In the genomic region with DNA sequence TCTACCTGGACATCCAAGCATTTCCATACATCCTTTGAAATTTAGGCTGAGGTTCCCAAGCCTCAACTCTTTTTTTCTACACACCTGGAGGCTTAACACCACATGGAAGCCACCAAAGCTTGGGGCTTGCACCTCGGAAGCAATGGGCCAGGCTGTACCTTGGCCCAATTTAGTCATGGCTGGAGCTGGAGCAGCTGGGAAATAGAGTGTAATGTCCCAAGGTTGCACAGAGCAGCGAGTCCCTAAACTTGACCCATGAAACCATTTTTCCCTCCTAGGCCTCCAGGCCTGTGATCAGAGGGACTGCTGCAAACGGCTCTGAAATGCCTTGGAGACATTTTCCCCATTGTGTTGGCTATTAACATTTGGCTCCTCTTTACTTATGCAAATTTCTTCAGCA, we compare ENCODE assay signal across 1 cellular context.
TF ChIP-seq lines count a peak whose summit lies in the region.

No MANE protein-coding gene starts in this region.

TF ChIP-seq in HEK293, 187 proteins besides CTCF, POLR2A, EP300 and RAD21 (continued from another document):
- TF ChIP-seq, protein P1, sequence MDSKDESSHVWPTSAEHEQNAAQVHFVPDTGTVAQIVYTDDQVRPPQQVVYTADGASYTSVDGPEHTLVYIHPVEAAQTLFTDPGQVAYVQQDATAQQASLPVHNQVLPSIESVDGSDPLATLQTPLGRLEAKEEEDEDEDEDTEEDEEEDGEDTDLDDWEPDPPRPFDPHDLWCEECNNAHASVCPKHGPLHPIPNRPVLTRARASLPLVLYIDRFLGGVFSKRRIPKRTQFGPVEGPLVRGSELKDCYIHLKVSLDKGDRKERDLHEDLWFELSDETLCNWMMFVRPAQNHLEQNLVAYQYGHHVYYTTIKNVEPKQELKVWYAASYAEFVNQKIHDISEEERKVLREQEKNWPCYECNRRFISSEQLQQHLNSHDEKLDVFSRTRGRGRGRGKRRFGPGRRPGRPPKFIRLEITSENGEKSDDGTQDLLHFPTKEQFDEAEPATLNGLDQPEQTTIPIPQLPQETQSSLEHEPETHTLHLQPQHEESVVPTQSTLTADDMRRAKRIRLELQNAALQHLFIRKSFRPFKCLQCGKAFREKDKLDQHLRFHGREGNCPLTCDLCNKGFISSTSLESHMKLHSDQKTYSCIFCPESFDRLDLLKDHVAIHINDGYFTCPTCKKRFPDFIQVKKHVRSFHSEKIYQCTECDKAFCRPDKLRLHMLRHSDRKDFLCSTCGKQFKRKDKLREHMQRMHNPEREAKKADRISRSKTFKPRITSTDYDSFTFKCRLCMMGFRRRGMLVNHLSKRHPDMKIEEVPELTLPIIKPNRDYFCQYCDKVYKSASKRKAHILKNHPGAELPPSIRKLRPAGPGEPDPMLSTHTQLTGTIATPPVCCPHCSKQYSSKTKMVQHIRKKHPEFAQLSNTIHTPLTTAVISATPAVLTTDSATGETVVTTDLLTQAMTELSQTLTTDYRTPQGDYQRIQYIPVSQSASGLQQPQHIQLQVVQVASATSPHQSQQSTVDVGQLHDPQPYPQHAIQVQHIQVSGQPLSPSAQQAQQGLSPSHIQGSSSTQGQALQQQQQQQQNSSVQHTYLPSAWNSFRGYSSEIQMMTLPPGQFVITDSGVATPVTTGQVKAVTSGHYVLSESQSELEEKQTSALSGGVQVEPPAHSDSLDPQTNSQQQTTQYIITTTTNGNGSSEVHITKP (tag by site-specific recombination; IDR thresholded peaks at IDR 0.05) = no peak
- TF ChIP-seq TRIM28 (IDR thresholded peaks at IDR 0.05; ENCODE audit: borderline replicate concordance, low read length) = peak; percentile 86; the same call in 1 of the 2 replicates
- TF ChIP-seq GLI2 (tag by site-specific recombination; IDR thresholded peaks at IDR 0.05; ENCODE audit: borderline replicate concordance, low read depth) = no peak
- TF ChIP-seq, protein P2, sequence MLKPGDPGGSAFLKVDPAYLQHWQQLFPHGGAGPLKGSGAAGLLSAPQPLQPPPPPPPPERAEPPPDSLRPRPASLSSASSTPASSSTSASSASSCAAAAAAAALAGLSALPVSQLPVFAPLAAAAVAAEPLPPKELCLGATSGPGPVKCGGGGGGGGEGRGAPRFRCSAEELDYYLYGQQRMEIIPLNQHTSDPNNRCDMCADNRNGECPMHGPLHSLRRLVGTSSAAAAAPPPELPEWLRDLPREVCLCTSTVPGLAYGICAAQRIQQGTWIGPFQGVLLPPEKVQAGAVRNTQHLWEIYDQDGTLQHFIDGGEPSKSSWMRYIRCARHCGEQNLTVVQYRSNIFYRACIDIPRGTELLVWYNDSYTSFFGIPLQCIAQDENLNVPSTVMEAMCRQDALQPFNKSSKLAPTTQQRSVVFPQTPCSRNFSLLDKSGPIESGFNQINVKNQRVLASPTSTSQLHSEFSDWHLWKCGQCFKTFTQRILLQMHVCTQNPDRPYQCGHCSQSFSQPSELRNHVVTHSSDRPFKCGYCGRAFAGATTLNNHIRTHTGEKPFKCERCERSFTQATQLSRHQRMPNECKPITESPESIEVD (tag by site-specific recombination; IDR thresholded peaks at IDR 0.05) = no peak
- no peak for TF ChIP-seq ZNF140 (tag by site-specific recombination; IDR thresholded peaks at IDR 0.05)
- no peak for TF ChIP-seq ZNF48 (tag by site-specific recombination; IDR thresholded peaks at IDR 0.05)
- no peak for TF ChIP-seq HOXD13 (CRISPR knock-in tag; IDR thresholded peaks at IDR 0.05; ENCODE audit: borderline replicate concordance)
- TF ChIP-seq ZNF157 (tag by site-specific recombination; IDR thresholded peaks at IDR 0.05) = no peak
- TF ChIP-seq SCRT2 (tag by site-specific recombination; IDR thresholded peaks at IDR 0.05) = no peak
- no peak for TF ChIP-seq WT1 (tag by site-specific recombination; IDR thresholded peaks at IDR 0.05)
- TF ChIP-seq, protein P3, sequence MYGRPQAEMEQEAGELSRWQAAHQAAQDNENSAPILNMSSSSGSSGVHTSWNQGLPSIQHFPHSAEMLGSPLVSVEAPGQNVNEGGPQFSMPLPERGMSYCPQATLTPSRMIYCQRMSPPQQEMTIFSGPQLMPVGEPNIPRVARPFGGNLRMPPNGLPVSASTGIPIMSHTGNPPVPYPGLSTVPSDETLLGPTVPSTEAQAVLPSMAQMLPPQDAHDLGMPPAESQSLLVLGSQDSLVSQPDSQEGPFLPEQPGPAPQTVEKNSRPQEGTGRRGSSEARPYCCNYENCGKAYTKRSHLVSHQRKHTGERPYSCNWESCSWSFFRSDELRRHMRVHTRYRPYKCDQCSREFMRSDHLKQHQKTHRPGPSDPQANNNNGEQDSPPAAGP (tag by site-specific recombination; IDR thresholded peaks at IDR 0.05) = no peak
- no peak for TF ChIP-seq BCL11B (tag by site-specific recombination; IDR thresholded peaks at IDR 0.05; ENCODE audit: low read depth)
- TF ChIP-seq, protein P4, sequence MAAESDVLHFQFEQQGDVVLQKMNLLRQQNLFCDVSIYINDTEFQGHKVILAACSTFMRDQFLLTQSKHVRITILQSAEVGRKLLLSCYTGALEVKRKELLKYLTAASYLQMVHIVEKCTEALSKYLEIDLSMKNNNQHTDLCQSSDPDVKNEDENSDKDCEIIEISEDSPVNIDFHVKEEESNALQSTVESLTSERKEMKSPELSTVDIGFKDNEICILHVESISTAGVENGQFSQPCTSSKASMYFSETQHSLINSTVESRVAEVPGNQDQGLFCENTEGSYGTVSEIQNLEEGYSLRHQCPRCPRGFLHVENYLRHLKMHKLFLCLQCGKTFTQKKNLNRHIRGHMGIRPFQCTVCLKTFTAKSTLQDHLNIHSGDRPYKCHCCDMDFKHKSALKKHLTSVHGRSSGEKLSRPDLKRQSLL (tag by site-specific recombination; IDR thresholded peaks at IDR 0.05) = no peak
- peak; percentile 86 for TF ChIP-seq SETDB1 (IDR thresholded peaks at IDR 0.05; ENCODE audit: insufficient read length, low read length)
- no peak for TF ChIP-seq ZBTB20 (tag by site-specific recombination; IDR thresholded peaks at IDR 0.05)
- no peak for TF ChIP-seq ZEB2 (tag by site-specific recombination; IDR thresholded peaks at IDR 0.05)
- TF ChIP-seq ZNF114 (tag by site-specific recombination; IDR thresholded peaks at IDR 0.05) = no peak
- no peak for TF ChIP-seq ZNF202 (tag by site-specific recombination; IDR thresholded peaks at IDR 0.05; ENCODE audit: borderline replicate concordance)
- TF ChIP-seq, protein P5, sequence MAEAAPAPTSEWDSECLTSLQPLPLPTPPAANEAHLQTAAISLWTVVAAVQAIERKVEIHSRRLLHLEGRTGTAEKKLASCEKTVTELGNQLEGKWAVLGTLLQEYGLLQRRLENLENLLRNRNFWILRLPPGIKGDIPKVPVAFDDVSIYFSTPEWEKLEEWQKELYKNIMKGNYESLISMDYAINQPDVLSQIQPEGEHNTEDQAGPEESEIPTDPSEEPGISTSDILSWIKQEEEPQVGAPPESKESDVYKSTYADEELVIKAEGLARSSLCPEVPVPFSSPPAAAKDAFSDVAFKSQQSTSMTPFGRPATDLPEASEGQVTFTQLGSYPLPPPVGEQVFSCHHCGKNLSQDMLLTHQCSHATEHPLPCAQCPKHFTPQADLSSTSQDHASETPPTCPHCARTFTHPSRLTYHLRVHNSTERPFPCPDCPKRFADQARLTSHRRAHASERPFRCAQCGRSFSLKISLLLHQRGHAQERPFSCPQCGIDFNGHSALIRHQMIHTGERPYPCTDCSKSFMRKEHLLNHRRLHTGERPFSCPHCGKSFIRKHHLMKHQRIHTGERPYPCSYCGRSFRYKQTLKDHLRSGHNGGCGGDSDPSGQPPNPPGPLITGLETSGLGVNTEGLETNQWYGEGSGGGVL (tag by site-specific recombination; IDR thresholded peaks at IDR 0.05) = no peak
- TF ChIP-seq, protein P6, sequence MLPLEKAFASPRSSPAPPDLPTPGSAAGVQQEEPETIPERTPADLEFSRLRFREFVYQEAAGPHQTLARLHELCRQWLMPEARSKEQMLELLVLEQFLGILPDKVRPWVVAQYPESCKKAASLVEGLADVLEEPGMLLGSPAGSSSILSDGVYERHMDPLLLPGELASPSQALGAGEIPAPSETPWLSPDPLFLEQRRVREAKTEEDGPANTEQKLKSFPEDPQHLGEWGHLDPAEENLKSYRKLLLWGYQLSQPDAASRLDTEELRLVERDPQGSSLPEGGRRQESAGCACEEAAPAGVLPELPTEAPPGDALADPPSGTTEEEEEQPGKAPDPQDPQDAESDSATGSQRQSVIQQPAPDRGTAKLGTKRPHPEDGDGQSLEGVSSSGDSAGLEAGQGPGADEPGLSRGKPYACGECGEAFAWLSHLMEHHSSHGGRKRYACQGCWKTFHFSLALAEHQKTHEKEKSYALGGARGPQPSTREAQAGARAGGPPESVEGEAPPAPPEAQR (tag by site-specific recombination; IDR thresholded peaks at IDR 0.05) = no peak
- no peak for TF ChIP-seq ZNF561 (tag by site-specific recombination; IDR thresholded peaks at IDR 0.05; ENCODE audit: borderline replicate concordance)
- TF ChIP-seq ZNF37A (tag by site-specific recombination; IDR thresholded peaks at IDR 0.05) = no peak
